12 cellular contexts compared by ENCODE assay signal in the genomic region with DNA sequence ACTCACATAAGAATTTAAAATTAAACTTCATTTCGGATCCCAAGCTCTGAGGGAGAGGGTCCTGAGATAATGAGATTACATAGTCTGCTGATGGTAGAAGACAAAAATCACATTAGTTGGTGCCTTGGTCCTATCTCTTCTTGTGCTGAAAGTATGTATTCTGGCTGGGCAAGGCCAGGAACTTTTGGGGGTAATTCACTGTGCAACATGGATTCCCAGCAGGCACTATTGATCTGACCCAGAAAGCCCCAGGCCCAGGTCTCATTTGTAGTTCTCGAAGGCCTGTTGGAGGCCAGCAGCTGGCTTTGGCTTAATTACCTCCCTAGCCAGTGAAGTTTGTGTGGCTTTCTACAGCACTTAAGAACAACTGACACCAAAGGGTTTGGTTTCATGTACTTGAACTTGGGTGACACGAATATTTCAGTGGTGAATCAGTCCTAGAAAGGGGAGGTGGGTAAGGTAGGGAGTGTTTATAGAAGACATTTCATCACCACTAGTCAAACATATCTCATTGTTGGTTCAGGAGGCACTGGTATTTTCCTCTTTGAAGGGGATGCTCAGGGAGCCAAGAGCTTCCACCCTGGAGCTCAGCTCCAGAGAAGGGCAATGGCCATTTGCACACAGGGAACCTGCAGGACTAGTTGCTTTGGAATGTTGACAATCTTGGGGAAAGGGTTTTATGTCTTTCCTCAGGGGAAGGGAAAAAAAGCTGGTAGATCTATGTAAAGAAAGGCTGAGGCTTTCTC.
DNase-seq lines count a peak whose midpoint lies in the region; ATAC-seq and TF ChIP-seq lines count a peak whose summit lies in the region.
"Had no signal": no experiment of that assay in that cellular context is flagged by ENCODE, and none has a peak within 500 bp of the region (broad histone marks: within the 10 kb centered on the region; RNA-seq: fewer than 3 reads in every experiment).

No MANE protein-coding gene starts in this region.

- POLR2A ChIA-PET in Caco-2 (lab: Charles Lee): interaction anchor here (1.0 kb wide), 1 partner anchor 207 kb away, joined by 3 read pairs; no protein-coding TSS in a partner anchor

- no peaks in the 10 kb centered on the region for H3K27me3 ChIP-seq in Caco-2 (replicated peaks; ENCODE audit: control insufficient read depth, insufficient read depth, low read length)
- no peaks in the 10 kb centered on the region for H3K27me3 ChIP-seq in lower lobe of right lung (ENCODE audit: low read depth)
- H3K27me3 ChIP-seq: esophagus muscularis mucosa had no signal

- H3K36me3 Mint-ChIP-seq in Caco-2 (ENCODE audit: insufficient read depth, unreplicated experiment): peaks cover 10% of the 10 kb centered on the region
- H3K36me3 Mint-ChIP-seq: naive B cell had no signal

- CTCF ChIA-PET in Caco-2 (lab: Charles Lee): interaction anchor here (0.6 to 0.9 kb wide), 3 partner anchors 9 to 953 kb away, joined by 3 read pairs; no protein-coding TSS in a partner anchor

- peak overlapping the region; percentile 79 for H3K27ac Mint-ChIP-seq in Caco-2 (ENCODE audit: unreplicated experiment)
- H3K27ac Mint-ChIP-seq: CD4-positive, alpha-beta T cell; naive B cell had no signal

- ATAC-seq in lower lobe of right lung (peak; percentile 97 to 98), HG03135 (IDR thresholded peaks at IDR 0.05; ENCODE audit: unreplicated experiment) (no peak), HG03460 (IDR thresholded peaks at IDR 0.05; ENCODE audit: unreplicated experiment) (no peak), GM21447 (IDR thresholded peaks at IDR 0.05; ENCODE audit: unreplicated experiment) (no peak)

- DNase-seq in Caco-2: peak; percentile 91 to 92
- DNase-seq in M059J (ENCODE audit: low read depth): peak; percentile 98
- DNase-seq in astrocyte of the spinal cord (ENCODE audit: low read depth, low spot score): peak; percentile 98
- peak; percentile 52 for DNase-seq in lower lobe of right lung
- no peak for DNase-seq in cardiac septum (ENCODE audit: low spot score)
- DNase-seq: activated naive CD4-positive, alpha-beta T cell treated with Interleukin-2 at 50 U/mL for 16 hours; CD4-positive, alpha-beta T cell; naive B cell had no signal

- H3K4me3 ChIP-seq in Caco-2 (ENCODE audit: low read depth, low read length) (no peak overlapping the region), astrocyte of the spinal cord (ENCODE audit: low read depth, low read length) (no peak overlapping the region), lower lobe of right lung (no peak overlapping the region)
- H3K4me3 ChIP-seq: esophagus muscularis mucosa had no signal

- no peak overlapping the region for H3K27ac ChIP-seq in lower lobe of right lung
- H3K27ac ChIP-seq: esophagus muscularis mucosa had no signal

- peaks cover 22% of the 10 kb centered on the region for H3K4me1 Mint-ChIP-seq in Caco-2 (ENCODE audit: low read depth, unreplicated experiment)
- H3K4me1 Mint-ChIP-seq: naive B cell had no signal

- peaks cover 27% of the 10 kb centered on the region for H3K4me1 ChIP-seq in Caco-2
- peaks cover 7% of the 10 kb centered on the region for H3K4me1 ChIP-seq in lower lobe of right lung
- H3K4me1 ChIP-seq: esophagus muscularis mucosa had no signal

- BruUV-seq in Caco-2 (replicated peaks; lab: Mats Ljungman, UMichigan): no TSS peak

- intact Hi-C loops in Caco-2 (cut with micrococcal nuclease; ENCODE audit: unreplicated experiment): loop anchor here (1.0 to 2.0 kb wide), 7 partner anchors 26 to 390 kb away; no protein-coding TSS in a partner anchor
- intact Hi-C loops in lower lobe of right lung (cut with DNase I): no loop called here
- intact Hi-C loops in cardiac septum (cut with DNase I): no loop called here

- no peaks in the 10 kb centered on the region for H3K27me3 Mint-ChIP-seq in Caco-2 (ENCODE audit: insufficient read depth, unreplicated experiment)
- H3K27me3 Mint-ChIP-seq: CD4-positive, alpha-beta T cell; naive B cell had no signal

- in situ Hi-C loops in astrocyte of the spinal cord (cut with HindIII; ENCODE audit: low sequenced_read_pairs): no loop called here

- H3K9me3 ChIP-seq in Caco-2 (no peaks in the 10 kb centered on the region), lower lobe of right lung (no peaks in the 10 kb centered on the region)
- H3K9me3 ChIP-seq: esophagus muscularis mucosa had no signal

- H3K4me3 Mint-ChIP-seq in Caco-2 (ENCODE audit: unreplicated experiment): peak overlapping the region; percentile 21
- H3K4me3 Mint-ChIP-seq: CD4-positive, alpha-beta T cell; naive B cell had no signal

- no peaks in the 10 kb centered on the region for H3K9me3 Mint-ChIP-seq in Caco-2 (ENCODE audit: unreplicated experiment)
- H3K9me3 Mint-ChIP-seq: CD4-positive, alpha-beta T cell had no signal

- H3K36me3 ChIP-seq in Caco-2 (ENCODE audit: control insufficient read depth, insufficient read depth, low read length): no peaks in the 10 kb centered on the region
- H3K36me3 ChIP-seq in lower lobe of right lung: no peaks in the 10 kb centered on the region
- H3K36me3 ChIP-seq: esophagus muscularis mucosa had no signal

- TF ChIP-seq CTCF in Caco-2 (IDR thresholded peaks at IDR 0.05; ENCODE audit: insufficient read depth in 1 of 2, low read depth in 1 of 2, low read length in 1 of 2, severe bottlenecking in 1 of 2, unreplicated experiment in 1 of 2): no peak
- TF ChIP-seq CTCF in astrocyte of the spinal cord (IDR thresholded peaks at IDR 0.05; ENCODE audit: low read depth, low read length): no peak
- TF ChIP-seq CTCF in lower lobe of right lung (IDR thresholded peaks at IDR 0.05): no peak

Comparison
In these comparisons a context has a peak if more than half of its experiments do, and no peak if none do; other contexts are left out.
1. ATAC-seq: peak in lower lobe of right lung (2 of 2); none in HG03135 (single experiment), HG03460 (single experiment) and GM21447 (single experiment).